Comparison of ENCODE assay signal across 8 cellular contexts in the genomic region with DNA sequence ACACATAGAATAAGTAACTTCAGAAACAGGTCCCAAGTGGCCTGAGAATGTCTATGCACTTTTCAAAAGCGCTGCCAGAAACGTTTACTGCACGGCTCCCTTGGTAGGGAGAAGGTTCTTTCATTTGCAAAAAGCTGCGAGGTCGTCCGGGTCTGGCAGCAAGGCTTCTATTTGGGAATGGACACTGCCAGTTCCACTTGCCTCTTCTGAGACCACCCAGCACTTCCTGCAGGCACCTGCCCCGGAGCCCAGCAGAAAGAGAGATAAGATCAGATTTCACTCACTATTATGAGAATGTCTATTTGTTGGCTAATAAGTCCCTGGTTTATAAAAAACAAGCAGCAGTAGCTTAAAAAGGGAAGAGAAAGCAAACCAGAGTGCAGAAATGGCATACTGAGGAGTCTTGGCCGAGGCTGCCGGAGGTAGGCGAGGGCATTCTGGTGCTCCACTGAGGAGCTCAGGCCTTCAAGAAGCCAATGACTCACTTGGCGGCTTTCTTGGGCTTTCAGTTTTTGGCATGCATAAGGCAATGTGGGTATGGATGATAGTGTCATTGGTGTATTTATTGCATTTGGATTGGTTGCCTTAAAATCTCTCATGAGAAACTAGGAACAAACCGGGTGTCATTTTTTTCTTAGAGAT.
A peak's percentile ranks its signal among the peaks of the same experiment; 100 is the strongest.
DNase-seq lines count a peak whose midpoint lies in the region; ATAC-seq and TF ChIP-seq lines count a peak whose summit lies in the region.

No MANE protein-coding gene starts in this region.

- peak overlapping the region; percentile 59 for H3K4me3 Mint-ChIP-seq in memory B cell

- H3K27ac Mint-ChIP-seq in memory B cell, result no peak overlapping the region

- ATAC-seq in GM18907 (IDR thresholded peaks at IDR 0.05; ENCODE audit: unreplicated experiment) (peak; percentile 37), HG03571 (IDR thresholded peaks at IDR 0.05; ENCODE audit: unreplicated experiment) (peak; percentile 26), memory B cell (ENCODE audit: low read depth) (peak; percentile 46), HG02970 (IDR thresholded peaks at IDR 0.05; ENCODE audit: low FRiP score, unreplicated experiment) (no peak)

- peaks cover 10% of the 10 kb centered on the region for H3K9me3 Mint-ChIP-seq in memory B cell

- H3K27me3 Mint-ChIP-seq in memory B cell, result peaks cover 6% of the 10 kb centered on the region

- H3K4me1 Mint-ChIP-seq in memory B cell, result peaks cover 3% of the 10 kb centered on the region

- TF ChIP-seq CTCF in cardiac fibroblast (IDR thresholded peaks at IDR 0.05; ENCODE audit: low read depth, low read length), result no peak

- peak; percentile 8 to 17 for DNase-seq in cardiac fibroblast (ENCODE audit: low read depth in 2 of 2)
- DNase-seq in memory B cell (ENCODE audit: low spot score in 2 of 2), result no peak
- DNase-seq in HK-2 (ENCODE audit: unreplicated experiment), result no peak
- no peak for DNase-seq in NCI-H226
- no peak for DNase-seq in KG1 (lab: John Stamatoyannopoulos, UW)

- H3K36me3 Mint-ChIP-seq in memory B cell, result peaks cover 2% of the 10 kb centered on the region

- H3K4me3 ChIP-seq in cardiac fibroblast (replicated peaks in 1 of 2; ENCODE audit: low read depth in 2 of 2, low read length in 2 of 2), result no peak overlapping the region

Comparison
In these comparisons a context has a peak if more than half of its experiments do, and no peak if none do; other contexts are left out.
1. DNase-seq: peak in cardiac fibroblast (2 of 2); none in memory B cell (0 of 2), HK-2 (single experiment), NCI-H226 (single experiment) and KG1 (single experiment).